ENCODE assay signal across 29 cellular contexts in the genomic region with DNA sequence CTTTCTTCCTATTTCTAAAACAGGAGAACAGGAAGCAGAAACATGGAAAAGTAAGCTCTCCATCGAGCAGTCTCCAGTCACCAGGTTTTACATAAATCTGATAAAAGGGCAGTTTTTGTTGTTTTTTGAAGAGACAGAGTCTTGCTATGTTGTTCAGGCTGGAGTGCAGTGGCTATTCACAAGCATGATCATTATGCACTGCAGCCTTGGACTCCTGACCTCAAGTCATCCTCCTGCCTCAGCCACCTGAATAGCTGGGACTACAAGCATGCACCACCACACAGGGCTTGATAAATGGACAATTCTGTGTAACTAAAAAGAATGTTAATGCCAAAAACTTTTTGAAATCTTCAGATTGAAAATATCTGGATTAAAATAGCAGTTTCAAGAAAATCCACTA. TPM values are rescaled to one million over a fixed set of nuclear protein-coding genes. Genes with fewer than 3 reads are reported as not detected.
DNase-seq lines count a peak whose midpoint lies in the region; ATAC-seq, FAIRE-seq and TF ChIP-seq lines count a peak whose summit lies in the region.
"Had no signal": no experiment of that assay in that cellular context is flagged by ENCODE, and none has a peak within 500 bp of the region (broad histone marks: within the 10 kb centered on the region; RNA-seq: fewer than 3 reads in every experiment).

No MANE protein-coding gene starts in this region.

- H3K9ac ChIP-seq in adipocyte (ENCODE audit: low read length), result peak overlapping the region; percentile 25
- H3K9ac ChIP-seq in HepG2 (ENCODE audit: insufficient read depth, low read depth, low read length), result no peak overlapping the region

- FAIRE-seq in HepG2 (lab: Jason Lieb, UNC), result peak; percentile 87
- FAIRE-seq: G401.6 had no signal

- TF ChIP-seq CTCF in CD8-positive, alpha-beta T cell (IDR thresholded peaks at IDR 0.05), result no peak
- TF ChIP-seq CTCF in HepG2 (CRISPR knock-in tag; IDR thresholded peaks at IDR 0.05), result no peak

- TF ChIP-seq POLR2A in HepG2 (IDR thresholded peaks at IDR 0.05; ENCODE audit: insufficient read depth in 1 of 2, low read depth in 2 of 2, low read length in 2 of 2), result no peak

- no peak for ATAC-seq in CD8-positive, alpha-beta T cell
- peak; percentile 95 for ATAC-seq in HepG2
- no peak for ATAC-seq in GM21528 (IDR thresholded peaks at IDR 0.05; ENCODE audit: low FRiP score, unreplicated experiment)
- no peak for ATAC-seq in GM18520 (IDR thresholded peaks at IDR 0.05; ENCODE audit: unreplicated experiment)

- no peak for TF ChIP-seq RAD21 in HepG2 (CRISPR knock-in tag; IDR thresholded peaks at IDR 0.05)

- H3K4me3 Mint-ChIP-seq in activated CD4-positive, alpha-beta memory T cell treated with anti-CD3 and anti-CD28 coated beads, Interleukin-2, amount 10 ng/mL, durations not matched to agents 7 days and 5 days, result no peak overlapping the region
- no peak overlapping the region for H3K4me3 Mint-ChIP-seq in activated CD4-positive, alpha-beta memory T cell treated with anti-CD3 and anti-CD28 coated beads for 36 hours
- H3K4me3 Mint-ChIP-seq in CD8-positive, alpha-beta T cell, result no peak overlapping the region
- H3K4me3 Mint-ChIP-seq: B cell had no signal

- H3K27me3 Mint-ChIP-seq in activated CD4-positive, alpha-beta memory T cell treated with anti-CD3 and anti-CD28 coated beads, Interleukin-2, amount 10 ng/mL, durations not matched to agents 7 days and 5 days, result no peaks in the 10 kb centered on the region
- H3K27me3 Mint-ChIP-seq in activated CD4-positive, alpha-beta memory T cell treated with anti-CD3 and anti-CD28 coated beads for 36 hours, result no peaks in the 10 kb centered on the region
- H3K27me3 Mint-ChIP-seq in CD8-positive, alpha-beta T cell (ENCODE audit: low read depth), result no peaks in the 10 kb centered on the region
- H3K27me3 Mint-ChIP-seq: B cell had no signal

- no peaks in the 10 kb centered on the region for H3K27me3 ChIP-seq in CD8-positive, alpha-beta T cell (ENCODE audit: insufficient read depth, low read length)
- H3K27me3 ChIP-seq in adipocyte (replicated peaks; ENCODE audit: control insufficient read depth, insufficient read depth, low read length) (no peaks in the 10 kb centered on the region), HepG2 (ENCODE audit: control insufficient read depth in 1 of 2, insufficient read depth in 2 of 2, low read length in 2 of 2) (no peaks in the 10 kb centered on the region)
- H3K27me3 ChIP-seq: SJSA1 had no signal

- H3K27ac ChIP-seq in CD8-positive, alpha-beta T cell (ENCODE audit: low read depth, low read length), result no peak overlapping the region
- peak overlapping the region; percentile 40 for H3K27ac ChIP-seq in HepG2 (ENCODE audit: extremely low read length, insufficient read depth, low read length)
- H3K27ac ChIP-seq: 22Rv1, C4-2B, HL-60, PC-9, SJSA1 had no signal

- H3K9me3 ChIP-seq in CD8-positive, alpha-beta T cell (ENCODE audit: low read length), result no peaks in the 10 kb centered on the region
- H3K9me3 ChIP-seq in adipocyte (ENCODE audit: control insufficient read depth, low read length) (no peaks in the 10 kb centered on the region), HepG2 (ENCODE audit: low read length) (no peaks in the 10 kb centered on the region)
- H3K9me3 ChIP-seq: SJSA1 had no signal

- H2AFZ ChIP-seq in HepG2 (ENCODE audit: low read length), result no peak overlapping the region
- H2AFZ ChIP-seq: PC-9 had no signal

- H3K4me3 ChIP-seq in CD8-positive, alpha-beta T cell (ENCODE audit: low read depth, low read length), result no peak overlapping the region
- H3K4me3 ChIP-seq in adipocyte (ENCODE audit: low read length) (no peak overlapping the region), HepG2 (replicated peaks in 1 of 3; ENCODE audit: insufficient read depth in 1 of 3, low read depth in 2 of 3, low read length in 3 of 3) (no peak overlapping the region)
- H3K4me3 ChIP-seq: PC-9, SJSA1 had no signal

- POLR2A ChIA-PET in activated CD4-positive, alpha-beta memory T cell treated with anti-CD3 and anti-CD28 coated beads, Interleukin-2, amount 10 ng/mL, durations not matched to agents 7 days and 5 days (lab: Charles Lee), result no interaction called here
- POLR2A ChIA-PET in activated CD4-positive, alpha-beta memory T cell treated with anti-CD3 and anti-CD28 coated beads for 36 hours (lab: Charles Lee), result no interaction called here
- POLR2A ChIA-PET in CD8-positive, alpha-beta T cell (lab: Charles Lee), result interaction anchor here (0.6 kb wide), 1 partner anchor 244 kb away, joined by 3 read pairs; no protein-coding TSS in a partner anchor
- POLR2A ChIA-PET in HepG2 (lab: Yijun Ruan, JAX), result no interaction called here

- no peaks in the 10 kb centered on the region for H3K9me3 Mint-ChIP-seq in activated CD4-positive, alpha-beta memory T cell treated with anti-CD3 and anti-CD28 coated beads, Interleukin-2, amount 10 ng/mL, durations not matched to agents 7 days and 5 days
- no peaks in the 10 kb centered on the region for H3K9me3 Mint-ChIP-seq in activated CD4-positive, alpha-beta memory T cell treated with anti-CD3 and anti-CD28 coated beads for 36 hours
- no peaks in the 10 kb centered on the region for H3K9me3 Mint-ChIP-seq in CD8-positive, alpha-beta T cell

- no TSS peak for BruUV-seq in HepG2 (replicated peaks; lab: Mats Ljungman, UMichigan)

- WGBS in HepG2 (ENCODE audit: low lambda C conversion rate), result 13% methylated on average over 1 of the region's 1 CpG

- peaks cover 44% of the 10 kb centered on the region for H3K4me1 Mint-ChIP-seq in activated CD4-positive, alpha-beta memory T cell treated with anti-CD3 and anti-CD28 coated beads, Interleukin-2, amount 10 ng/mL, durations not matched to agents 7 days and 5 days
- H3K4me1 Mint-ChIP-seq in activated CD4-positive, alpha-beta memory T cell treated with anti-CD3 and anti-CD28 coated beads for 36 hours (ENCODE audit: low read depth), result peaks cover 55% of the 10 kb centered on the region
- peaks cover 56% of the 10 kb centered on the region for H3K4me1 Mint-ChIP-seq in CD8-positive, alpha-beta T cell (ENCODE audit: low read depth)

- no peak overlapping the region for H3K4me2 ChIP-seq in HepG2 (ENCODE audit: low read depth, low read length)
- H3K4me2 ChIP-seq: PC-9 had no signal

- peaks cover 85% of the 10 kb centered on the region for H3K36me3 Mint-ChIP-seq in activated CD4-positive, alpha-beta memory T cell treated with anti-CD3 and anti-CD28 coated beads, Interleukin-2, amount 10 ng/mL, durations not matched to agents 7 days and 5 days (ENCODE audit: low read depth)
- H3K36me3 Mint-ChIP-seq in activated CD4-positive, alpha-beta memory T cell treated with anti-CD3 and anti-CD28 coated beads for 36 hours, result peaks cover 51% of the 10 kb centered on the region
- peaks cover 86% of the 10 kb centered on the region for H3K36me3 Mint-ChIP-seq in CD8-positive, alpha-beta T cell

- H3K27ac Mint-ChIP-seq in activated CD4-positive, alpha-beta memory T cell treated with anti-CD3 and anti-CD28 coated beads, Interleukin-2, amount 10 ng/mL, durations not matched to agents 7 days and 5 days, result peak overlapping the region; percentile 16
- no peak overlapping the region for H3K27ac Mint-ChIP-seq in activated CD4-positive, alpha-beta memory T cell treated with anti-CD3 and anti-CD28 coated beads for 36 hours
- peak overlapping the region; percentile 32 for H3K27ac Mint-ChIP-seq in CD8-positive, alpha-beta T cell
- H3K27ac Mint-ChIP-seq: B cell had no signal

- DNase-seq in activated CD4-positive, alpha-beta memory T cell treated with anti-CD3 and anti-CD28 coated beads, Interleukin-2, amount 10 ng/mL, durations not matched to agents 7 days and 5 days, result no peak
- no peak for DNase-seq in activated CD4-positive, alpha-beta memory T cell treated with anti-CD3 and anti-CD28 coated beads for 36 hours
- DNase-seq in CD8-positive, alpha-beta T cell, result no peak
- DNase-seq in adipocyte (ENCODE audit: low read depth) (no peak), HepG2 (ENCODE audit: low spot score) (peak; percentile 80), NCI-H446 (lab: John Stamatoyannopoulos, UW) (no peak)
- DNase-seq: COR-L47; DMS53; Kasumi-1; NCI-H1105; NCI-H1436 treated with DMSO at 0.1 percent for 48 hours; NCI-H187 treated with DMSO at 0.1 percent for 48 hours; NCI-H526; NCI-H82; NK-92 treated with Interleukin-12 subunit alpha and Interleukin-12 subunit beta, amount 100 ng/mL, for 24 hours; PC-9; Right ventricle myocardium superior; RPMI8226 had no signal

- CTCF ChIA-PET in activated CD4-positive, alpha-beta memory T cell treated with anti-CD3 and anti-CD28 coated beads, Interleukin-2, amount 10 ng/mL, durations not matched to agents 7 days and 5 days (lab: Charles Lee), result no interaction called here
- CTCF ChIA-PET in activated CD4-positive, alpha-beta memory T cell treated with anti-CD3 and anti-CD28 coated beads for 36 hours (lab: Charles Lee), result interaction anchor here (0.6 to 1.1 kb wide), 2 partner anchors 8 to 166 kb away, joined by 4 read pairs; no protein-coding TSS in a partner anchor
- CTCF ChIA-PET in CD8-positive, alpha-beta T cell (lab: Charles Lee), result interaction anchor here (1.2 kb wide), 1 partner anchor 10 kb away, joined by 4 read pairs; no protein-coding TSS in a partner anchor
- CTCF ChIA-PET in HepG2 (lab: Yijun Ruan, JAX; ENCODE audit: low intra/inter-chr PET ratio, low total read pairs), result no interaction called here

- peaks cover 46% of the 10 kb centered on the region for H3K36me3 ChIP-seq in CD8-positive, alpha-beta T cell (ENCODE audit: insufficient read depth, low read length)
- H3K36me3 ChIP-seq in adipocyte (ENCODE audit: control insufficient read depth, insufficient read depth, low read length, severe bottlenecking) (peaks cover 84% of the 10 kb centered on the region), HepG2 (replicated peaks in 1 of 2; ENCODE audit: control insufficient read depth in 1 of 2, insufficient read depth in 2 of 2, low read length in 2 of 2) (peaks cover 2 to 17% of the 10 kb centered on the region in 2 experiments; a peak in 2 of 5 replicates)
- H3K36me3 ChIP-seq: SJSA1 had no signal

- H4K20me1 ChIP-seq in HepG2 (ENCODE audit: insufficient read depth, low read length), result no peaks in the 10 kb centered on the region

- in situ Hi-C loops in HepG2 (cut with HindIII; ENCODE audit: extremely low pct_ligation_motif_present, low pct_unique_long_range_greater_than_20kb), result no loop called here

- TF ChIP-seq EP300 in HepG2 (IDR thresholded peaks at IDR 0.05; ENCODE audit: low read depth in 2 of 2, low read length in 2 of 2) (peak in 1 of 2 experiments; percentile 58; a peak in 2 of 4 replicates), HepG2 (CRISPR knock-in tag; IDR thresholded peaks at IDR 0.05; ENCODE audit: borderline replicate concordance) (peak; percentile 32; the same call in 1 of the 2 replicates)

- H3K4me1 ChIP-seq in CD8-positive, alpha-beta T cell (ENCODE audit: insufficient read depth, low read length), result peaks cover 57% of the 10 kb centered on the region
- H3K4me1 ChIP-seq in adipocyte (ENCODE audit: control insufficient read depth, insufficient read depth, low read length), result peaks cover 40% of the 10 kb centered on the region
- H3K4me1 ChIP-seq in HepG2 (ENCODE audit: insufficient read depth, low read length), result peaks cover 40% of the 10 kb centered on the region
- H3K4me1 ChIP-seq: SJSA1 had no signal

- intact Hi-C loops in activated CD4-positive, alpha-beta memory T cell treated with anti-CD3 and anti-CD28 coated beads for 36 hours (cut with micrococcal nuclease), result no loop called here
- intact Hi-C loops in CD8-positive, alpha-beta T cell (cut with DNase I, micrococcal nuclease), result loop anchor here in 1 of 2 experiments (10.0 kb wide), 1 partner anchor 607 kb away; no protein-coding TSS in a partner anchor
- intact Hi-C loops in HepG2 (cut with micrococcal nuclease; ENCODE audit: unreplicated experiment), result no loop called here

- no peaks in the 10 kb centered on the region for H3K79me2 ChIP-seq in HepG2 (ENCODE audit: insufficient read depth, low read length)

RNA-seq across cellular contexts. Expression of a gene that starts 23.8 kb away (rescaled TPM):
- 100 to 1,000 TPM; 272 TPM for total RNA-seq in activated CD4-positive, alpha-beta memory T cell treated with anti-CD3 and anti-CD28 coated beads, Interleukin-2, amount 10 ng/mL, durations not matched to agents 7 days and 5 days
- total RNA-seq in activated CD4-positive, alpha-beta memory T cell treated with anti-CD3 and anti-CD28 coated beads for 36 hours, result 10 to 100 TPM; 50.4 to 57.7 TPM
- 10 to 100 TPM; 74.6 to 78.2 TPM for total RNA-seq in CD8-positive, alpha-beta T cell
- 43.5 and 57.7 TPM in 2 replicates for total RNA-seq in HepG2 (2016; rRNA removed; fragmentation: Illumina TruSeq; extraction: Trizol)
- 5.2 and 6.2 TPM in 2 replicates for total RNA-seq in HepG2 (2016; cell fraction: cytosol; rRNA removed; fragmentation: Illumina TruSeq; extraction: Trizol; ENCODE audit: low read depth)
- 41.4 and 56.8 TPM in 2 replicates for total RNA-seq in HepG2 (2016; cell fraction: insoluble cytoplasmic fraction; rRNA removed; fragmentation: Illumina TruSeq; extraction: Trizol)
- total RNA-seq in HepG2 (2016; cell fraction: membrane; rRNA removed; fragmentation: Illumina TruSeq; extraction: Trizol), result 13.7 and 15.1 TPM in 2 replicates
- 37.8 and 40.5 TPM in 2 replicates for total RNA-seq in HepG2 (2016; cell fraction: nucleus; rRNA removed; fragmentation: Illumina TruSeq; extraction: Trizol)
- 13.2 and 16.9 TPM in 2 replicates for polyA plus RNA-seq in HepG2 (2011; rRNA removed)
- polyA plus RNA-seq in HepG2 (2011; cell fraction: cytosol; rRNA removed), result 7.9 and 11.7 TPM in 2 replicates
- polyA plus RNA-seq in HepG2 (2011; cell fraction: nucleus; rRNA removed), result 7.0 and 9.0 TPM in 2 replicates
- 15.7 and 17.1 TPM in 2 replicates for polyA plus RNA-seq in HepG2 (2012)
- 3.2 and 3.7 TPM in 2 replicates for polyA plus RNA-seq in HepG2 (2016; cell fraction: cytosol; fragmentation: Illumina TruSeq; extraction: Trizol; ENCODE audit: low read depth)
- 44.6 and 50.6 TPM in 2 replicates for polyA plus RNA-seq in HepG2 (2016; cell fraction: insoluble cytoplasmic fraction; fragmentation: Illumina TruSeq; extraction: Trizol; ENCODE audit: low read depth)
- polyA plus RNA-seq in HepG2 (2016; cell fraction: membrane; fragmentation: Illumina TruSeq; extraction: Trizol; ENCODE audit: low read depth), result 9.0 and 11.0 TPM in 2 replicates
- 34.9 and 36.6 TPM in 2 replicates for polyA plus RNA-seq in HepG2 (2016; cell fraction: nucleus; fragmentation: Illumina TruSeq; extraction: Trizol; ENCODE audit: insufficient read depth, low read depth)
- 27.0 and 42.7 TPM in 2 replicates for polyA minus RNA-seq in HepG2 (2011; rRNA and poly(A)+ RNA removed; ENCODE audit: low replicate concordance)
- polyA minus RNA-seq in HepG2 (2011; cell fraction: cytosol; rRNA and poly(A)+ RNA removed), result 17.3 and 22.0 TPM in 2 replicates
- 42.0 and 50.0 TPM in 2 replicates for polyA minus RNA-seq in HepG2 (2011; cell fraction: nucleus; rRNA and poly(A)+ RNA removed)

RNA-seq across cellular contexts. Expression of a gene that starts 51.8 kb away (rescaled TPM):
- total RNA-seq in activated CD4-positive, alpha-beta memory T cell treated with anti-CD3 and anti-CD28 coated beads, Interleukin-2, amount 10 ng/mL, durations not matched to agents 7 days and 5 days, result not detected
- not detected for total RNA-seq in activated CD4-positive, alpha-beta memory T cell treated with anti-CD3 and anti-CD28 coated beads for 36 hours
- not detected for total RNA-seq in CD8-positive, alpha-beta T cell
- 1.2 and 1.6 TPM in 2 replicates for total RNA-seq in HepG2 (2016; rRNA removed; fragmentation: Illumina TruSeq; extraction: Trizol)
- 0.62 and 0.81 TPM in 2 replicates for total RNA-seq in HepG2 (2016; cell fraction: cytosol; rRNA removed; fragmentation: Illumina TruSeq; extraction: Trizol; ENCODE audit: low read depth)
- 1.4 and 1.9 TPM in 2 replicates for total RNA-seq in HepG2 (2016; cell fraction: insoluble cytoplasmic fraction; rRNA removed; fragmentation: Illumina TruSeq; extraction: Trizol)
- total RNA-seq in HepG2 (2016; cell fraction: membrane; rRNA removed; fragmentation: Illumina TruSeq; extraction: Trizol), result 0.99 and 1.00 TPM in 2 replicates
- 0.91 and 1.4 TPM in 2 replicates for total RNA-seq in HepG2 (2016; cell fraction: nucleus; rRNA removed; fragmentation: Illumina TruSeq; extraction: Trizol)
- polyA plus RNA-seq in HepG2 (2011; rRNA removed), result 0.69 and 1.5 TPM in 2 replicates
- polyA plus RNA-seq in HepG2 (2011; cell fraction: cytosol; rRNA removed), result 0.95 and 1.1 TPM in 2 replicates
- 0.54 and 1.2 TPM in 2 replicates for polyA plus RNA-seq in HepG2 (2011; cell fraction: nucleus; rRNA removed)
- 0.45 and 1.3 TPM in 2 replicates for polyA plus RNA-seq in HepG2 (2012)
- 0.27 and 0.36 TPM in 2 replicates for polyA plus RNA-seq in HepG2 (2016; cell fraction: cytosol; fragmentation: Illumina TruSeq; extraction: Trizol; ENCODE audit: low read depth)
- polyA plus RNA-seq in HepG2 (2016; cell fraction: insoluble cytoplasmic fraction; fragmentation: Illumina TruSeq; extraction: Trizol; ENCODE audit: low read depth), result 1.3 and 1.7 TPM in 2 replicates
- polyA plus RNA-seq in HepG2 (2016; cell fraction: membrane; fragmentation: Illumina TruSeq; extraction: Trizol; ENCODE audit: low read depth), result 0.85 and 0.96 TPM in 2 replicates
- polyA plus RNA-seq in HepG2 (2016; cell fraction: nucleus; fragmentation: Illumina TruSeq; extraction: Trizol; ENCODE audit: insufficient read depth, low read depth), result 0.45 and 0.70 TPM in 2 replicates
- 1.4 TPM in 1 of 2 replicates, not detected in the other for polyA minus RNA-seq in HepG2 (2011; rRNA and poly(A)+ RNA removed; ENCODE audit: low replicate concordance)
- polyA minus RNA-seq in HepG2 (2011; cell fraction: cytosol; rRNA and poly(A)+ RNA removed), result 1.2 TPM in 1 of 2 replicates, not detected in the other
- polyA minus RNA-seq in HepG2 (2011; cell fraction: nucleus; rRNA and poly(A)+ RNA removed), result 2.2 TPM in 2 replicates
- total RNA-seq: B cell, Daoy, H4, M059J, PC-9, Right ventricle myocardium superior, SJSA1 had no signal

Comparison
In these comparisons a context has a peak if more than half of its experiments do, and no peak if none do; other contexts are left out.
1. CTCF ChIA-PET loops: an anchor here in activated CD4-positive, alpha-beta memory T cell treated with anti-CD3 and anti-CD28 coated beads for 36 hours (0.6 to 1.1 kb wide) and CD8-positive, alpha-beta T cell (1.2 kb wide); none called in activated CD4-positive, alpha-beta memory T cell treated with anti-CD3 and anti-CD28 coated beads, Interleukin-2, amount 10 ng/mL, durations not matched to agents 7 days and 5 days and HepG2.